ENCODE assay signal across 10 cellular contexts in genomic region chr1:23393706-23394105, GRCh38. TPM values are rescaled to one million over a fixed set of nuclear protein-coding genes. Genes with fewer than 3 reads are reported as not detected.
DNase-seq lines count a peak whose midpoint lies in the region; ATAC-seq and TF ChIP-seq lines count a peak whose summit lies in the region.
"Had no signal": no experiment of that assay in that cellular context is flagged by ENCODE, and none has a peak within 500 bp of the region (broad histone marks: within the 10 kb centered on the region; RNA-seq: fewer than 3 reads in every experiment).

No MANE protein-coding gene starts in this region.

- H3K4me3 ChIP-seq in lower lobe of right lung (no peak overlapping the region), testis (no peak overlapping the region)

- peak overlapping the region; percentile 55 for H3K27ac ChIP-seq in lower lobe of right lung
- peak overlapping the region; percentile 65 to 84 for H3K27ac ChIP-seq in testis

- no peak for TF ChIP-seq CTCF in lower lobe of right lung (IDR thresholded peaks at IDR 0.05)
- TF ChIP-seq CTCF in testis (IDR thresholded peaks at IDR 0.05): no peak

- H3K4me1 ChIP-seq in lower lobe of right lung (peaks cover 15% of the 10 kb centered on the region), testis (peaks cover 26% of the 10 kb centered on the region)

- no peaks in the 10 kb centered on the region for H3K9me3 ChIP-seq in lower lobe of right lung
- no peaks in the 10 kb centered on the region for H3K9me3 ChIP-seq in testis

- no peaks in the 10 kb centered on the region for H3K27me3 Mint-ChIP-seq in activated naive CD4-positive, alpha-beta T cell treated with anti-CD3 and anti-CD28 coated beads, Interleukin-2, amount 10 ng/mL, durations not matched to agents 7 days and 5 days
- H3K27me3 Mint-ChIP-seq: naive thymus-derived CD8-positive, alpha-beta T cell had no signal

- peaks cover 15% of the 10 kb centered on the region for H3K36me3 Mint-ChIP-seq in activated naive CD4-positive, alpha-beta T cell treated with anti-CD3 and anti-CD28 coated beads, Interleukin-2, amount 10 ng/mL, durations not matched to agents 7 days and 5 days
- H3K36me3 Mint-ChIP-seq: IgD-negative memory B cell had no signal

- CTCF ChIA-PET in activated naive CD4-positive, alpha-beta T cell treated with anti-CD3 and anti-CD28 coated beads, Interleukin-2, amount 10 ng/mL, durations not matched to agents 7 days and 5 days (lab: Charles Lee): no interaction called here

- H3K36me3 ChIP-seq in lower lobe of right lung (peaks cover 26% of the 10 kb centered on the region), testis (ENCODE audit: low read depth, missing control alignments) (no peaks in the 10 kb centered on the region)

- H3K4me1 Mint-ChIP-seq in activated naive CD4-positive, alpha-beta T cell treated with anti-CD3 and anti-CD28 coated beads, Interleukin-2, amount 10 ng/mL, durations not matched to agents 7 days and 5 days: peaks cover 6% of the 10 kb centered on the region
- H3K4me1 Mint-ChIP-seq: IgD-negative memory B cell; naive thymus-derived CD8-positive, alpha-beta T cell had no signal

- H3K4me3 Mint-ChIP-seq in activated naive CD4-positive, alpha-beta T cell treated with anti-CD3 and anti-CD28 coated beads, Interleukin-2, amount 10 ng/mL, durations not matched to agents 7 days and 5 days: no peak overlapping the region
- H3K4me3 Mint-ChIP-seq: IgD-negative memory B cell; naive thymus-derived CD8-positive, alpha-beta T cell had no signal

- DNase-seq in M059J (ENCODE audit: low read depth) (peak; percentile 94), dermis microvascular lymphatic vessel endothelial cell (ENCODE audit: low read depth in 2 of 2) (peak; percentile 41 to 85), lower lobe of right lung (no peak), testis (peak; percentile 77)
- DNase-seq in activated naive CD4-positive, alpha-beta T cell treated with anti-CD3 and anti-CD28 coated beads, Interleukin-2, amount 10 ng/mL, durations not matched to agents 7 days and 5 days: no peak
- DNase-seq: naive thymus-derived CD8-positive, alpha-beta T cell had no signal

- no peaks in the 10 kb centered on the region for H3K9me3 Mint-ChIP-seq in activated naive CD4-positive, alpha-beta T cell treated with anti-CD3 and anti-CD28 coated beads, Interleukin-2, amount 10 ng/mL, durations not matched to agents 7 days and 5 days
- H3K9me3 Mint-ChIP-seq: IgD-negative memory B cell; naive thymus-derived CD8-positive, alpha-beta T cell had no signal

- H3K27ac Mint-ChIP-seq in activated naive CD4-positive, alpha-beta T cell treated with anti-CD3 and anti-CD28 coated beads, Interleukin-2, amount 10 ng/mL, durations not matched to agents 7 days and 5 days: no peak overlapping the region
- H3K27ac Mint-ChIP-seq: IgD-negative memory B cell; naive thymus-derived CD8-positive, alpha-beta T cell had no signal

- 64 to 71% methylated on average over 7 to 15 of the region's 15 CpGs for WGBS in testis, 2 donors

- ATAC-seq in lower lobe of right lung (peak in 1 of 2 donors; percentile 18), GM21723 (IDR thresholded peaks at IDR 0.05; ENCODE audit: unreplicated experiment) (no peak), esophagus mucosa (no peak), GM18873 (IDR thresholded peaks at IDR 0.05; ENCODE audit: low FRiP score, unreplicated experiment) (no peak)
- ATAC-seq: naive thymus-derived CD8-positive, alpha-beta T cell had no signal

- intact Hi-C loops in lower lobe of right lung (cut with DNase I): no loop called here
- intact Hi-C loops in testis (cut with DNase I; ENCODE audit: low total_unique reads): no loop called here

- no peak for TF ChIP-seq POLR2A in testis (IDR thresholded peaks at IDR 0.05)

- no peaks in the 10 kb centered on the region for H3K27me3 ChIP-seq in lower lobe of right lung (ENCODE audit: low read depth)
- H3K27me3 ChIP-seq in testis: no peaks in the 10 kb centered on the region

RNA-seq across cellular contexts. Expression of gene ZNF436, which starts 24.1 kb away (rescaled TPM):
- total RNA-seq in M059J (2014; rRNA removed; shearing (Covaris generic)): 18.3 and 18.6 TPM in 2 replicates
- 16.8 and 18.5 TPM in 2 replicates for total RNA-seq in dermis microvascular lymphatic vessel endothelial cell
- 11.6 TPM for total RNA-seq in lower lobe of right lung
- total RNA-seq in testis: 10 to 100 TPM; 26.7 to 29.0 TPM
- polyA plus RNA-seq in testis (ENCODE audit: insufficient read depth, low read depth, low replicate concordance): 24.6 TPM
- 23.7 TPM for total RNA-seq in esophagus mucosa

RNA-seq across cellular contexts. Expression of gene TCEA3, which starts 30.8 kb away (rescaled TPM):
- 0.07 and 0.30 TPM in 2 replicates for total RNA-seq in M059J (2014; rRNA removed; shearing (Covaris generic))
- total RNA-seq in dermis microvascular lymphatic vessel endothelial cell: 0.13 and 0.51 TPM in 2 replicates
- total RNA-seq in lower lobe of right lung: 41.9 TPM
- total RNA-seq in testis: 10 to 100 TPM; 12.6 to 14.7 TPM
- 10.8 TPM for polyA plus RNA-seq in testis (ENCODE audit: insufficient read depth, low read depth, low replicate concordance)
- 25.6 TPM for total RNA-seq in esophagus mucosa

RNA-seq across cellular contexts. Expression of gene HNRNPR, which starts 49.6 kb away (rescaled TPM):
- 114 and 166 TPM in 2 replicates for total RNA-seq in M059J (2014; rRNA removed; shearing (Covaris generic))
- total RNA-seq in dermis microvascular lymphatic vessel endothelial cell (64.0 and 69.2 TPM in 2 replicates), lower lobe of right lung (84.9 TPM), testis (10 to 100 TPM; 93.8 to 95.8 TPM), esophagus mucosa (96.2 TPM)
- polyA plus RNA-seq in testis (ENCODE audit: insufficient read depth, low read depth, low replicate concordance): 89.6 TPM

Comparison
In these comparisons a context has a peak if more than half of its experiments do, and no peak if none do; other contexts are left out.
1. DNase-seq: peak in M059J (single experiment), dermis microvascular lymphatic vessel endothelial cell (2 of 2) and testis (single experiment); none in lower lobe of right lung (single experiment) and activated naive CD4-positive, alpha-beta T cell treated with anti-CD3 and anti-CD28 coated beads, Interleukin-2, amount 10 ng/mL, durations not matched to agents 7 days and 5 days (single experiment).